ENCODE assay signal across 17 cellular contexts in genomic region chr3:73298243-73299183, GRCh38.
"Had no signal": no experiment of that assay in that cellular context is flagged by ENCODE, and none has a peak within 500 bp of the region (broad histone marks: within the 10 kb centered on the region; RNA-seq: fewer than 3 reads in every experiment).

No MANE protein-coding gene starts in this region.

- H3K4me1 ChIP-seq: body of pancreas had no signal

- H3K27ac ChIP-seq: body of pancreas, ovary, thoracic aorta had no signal

- DNase-seq: activated B cell treated with CpG ODN at 0.5 μM for 24 hours; activated CD4-positive, alpha-beta T cell treated with anti-CD3 and anti-CD28 coated beads for 48 hours; activated CD8-positive, alpha-beta T cell treated with anti-CD3 and anti-CD28 coated beads for 36 hours; activated gamma-delta T cell; activated naive CD8-positive, alpha-beta T cell treated with anti-CD3 and anti-CD28 coated beads for 36 hours; activated T-cell treated with anti-CD3 and anti-CD28 coated beads, Interleukin-2, amount 50 U/mL, for 48 hours; amygdala; body of pancreas; caudate nucleus; midbrain; ovary; stimulated activated CD4-positive, alpha-beta T cell treated with anti-CD3 and anti-CD28 coated beads, Interleukin-1b, Interleukin-23, amount 100 ng/mL, for 48 hours had no signal

- FAIRE-seq: colon, islet of Langerhans had no signal

- H3K4me3 ChIP-seq: body of pancreas, ovary, thoracic aorta had no signal

- H3K27me3 ChIP-seq: body of pancreas, ovary had no signal

- H3K36me3 ChIP-seq: ovary, thoracic aorta had no signal

- H3K9me3 ChIP-seq: body of pancreas, ovary, thoracic aorta had no signal

- ATAC-seq: activated CD8-positive, alpha-beta T cell treated with anti-CD3 and anti-CD28 coated beads for 36 hours; body of pancreas; left lobe of liver; stimulated activated effector memory CD8-positive, alpha-beta T cell treated with anti-CD3 and anti-CD28 coated beads, Interleukin-12 subunit alpha, Interleukin-12 subunit beta, amount 100 ng/mL, for 72 hours had no signal
